ENCODE assay signal across 21 cellular contexts in the genomic region with DNA sequence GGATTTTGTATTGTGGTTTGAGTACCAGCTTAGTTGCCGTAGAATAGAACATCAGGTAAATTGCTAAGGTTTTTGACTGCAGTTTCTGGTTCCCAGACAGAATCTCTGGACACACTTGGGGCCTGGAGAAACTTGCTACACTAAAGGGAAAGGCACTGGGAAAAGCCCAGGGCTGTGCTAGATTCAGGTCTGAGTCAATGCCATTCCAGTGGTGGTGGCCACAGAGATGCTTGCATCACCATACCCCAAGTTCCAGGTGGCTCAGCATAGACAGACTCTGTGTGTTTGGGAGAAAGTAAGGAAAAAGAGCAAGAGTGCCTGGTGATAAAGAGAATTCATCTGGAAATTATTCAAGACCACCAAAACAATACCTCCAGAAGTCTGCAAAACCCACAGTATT.
DNase-seq lines count a peak whose midpoint lies in the region; ATAC-seq, FAIRE-seq and TF ChIP-seq lines count a peak whose summit lies in the region.
"Had no signal": no experiment of that assay in that cellular context is flagged by ENCODE, and none has a peak within 500 bp of the region (broad histone marks: within the 10 kb centered on the region; RNA-seq: fewer than 3 reads in every experiment).

No MANE protein-coding gene starts in this region.

- ATAC-seq in HG03342 (IDR thresholded peaks at IDR 0.05; ENCODE audit: unreplicated experiment) (no peak), GM18868 (IDR thresholded peaks at IDR 0.05; ENCODE audit: unreplicated experiment) (no peak)
- ATAC-seq: HepG2 had no signal

- intact Hi-C loops in mammary epithelial cell (cut with micrococcal nuclease) = no loop called here

- H3K36me3 ChIP-seq in mammary epithelial cell (ENCODE audit: insufficient read depth, low read length) (no peaks in the 10 kb centered on the region), right atrium auricular region (no peaks in the 10 kb centered on the region)
- H3K36me3 ChIP-seq: SJSA1 had no signal

- H3K4me3 ChIP-seq in mammary epithelial cell (replicated peaks in 1 of 3; ENCODE audit: insufficient read depth in 1 of 3, low read depth in 2 of 3, low read length in 3 of 3) (no peak overlapping the region), right atrium auricular region (no peak overlapping the region)
- H3K4me3 ChIP-seq: SJSA1 had no signal

- 100% methylated on average over 1 of the region's 1 CpG for WGBS in mammary epithelial cell (ENCODE audit: low coverage, missing lambda C conversion rate)

- H3K4me1 ChIP-seq in mammary epithelial cell (ENCODE audit: insufficient read depth, low read length) (peaks cover 27% of the 10 kb centered on the region), right atrium auricular region (no peaks in the 10 kb centered on the region)
- H3K4me1 ChIP-seq: Caco-2, SJSA1 had no signal

- H3K9ac ChIP-seq in mammary epithelial cell (ENCODE audit: insufficient read depth, low read length) = no peak overlapping the region
- H3K9ac ChIP-seq: KMS-11 had no signal

- H4K20me1 ChIP-seq in mammary epithelial cell (ENCODE audit: insufficient read depth, low read length) = no peaks in the 10 kb centered on the region

- H3K9me3 ChIP-seq in mammary epithelial cell (replicated peaks; ENCODE audit: insufficient read depth, low read length) = no peaks in the 10 kb centered on the region
- peaks cover 5 to 24% of the 10 kb centered on the region in 2 donors for H3K9me3 ChIP-seq in right atrium auricular region
- H3K9me3 ChIP-seq: Caco-2, SJSA1 had no signal

- H3K27ac ChIP-seq in mammary epithelial cell (ENCODE audit: insufficient read depth, low read depth, low read length) (peak overlapping the region; percentile 66), right atrium auricular region (no peak overlapping the region)
- H3K27ac ChIP-seq: KMS-11, SJSA1 had no signal

- no TSS peak for BruUV-seq in mammary epithelial cell (replicated peaks; lab: Mats Ljungman, UMichigan)

- dilution Hi-C loops in mammary epithelial cell (cut with HindIII; ENCODE audit: low sequenced_read_pairs) = no loop called here

- in situ Hi-C loops in mammary epithelial cell (cut with MboI; ENCODE audit: low sequenced_read_pairs in 2 of 2) = no loop called here

- DNase-seq in AG20443 (ENCODE audit: low spot score) (peak; percentile 23), LoVo (ENCODE audit: low spot score) (peak; percentile 14), mammary epithelial cell (peak; percentile 89), kidney tubule cell (ENCODE audit: low spot score) (peak; percentile 61), right atrium auricular region (ENCODE audit: low spot score) (no peak), RCC 7860 (ENCODE audit: low spot score) (no peak)
- DNase-seq: Caco-2; CD4-positive, CD25-positive, alpha-beta regulatory T cell; DMS53; MM.1S; NCI-H1092 treated with DMSO at 0.1 percent for 48 hours; NCI-H1694 treated with DMSO at 0.1 percent for 48 hours; NCI-H2107; NCI-H345; NCI-H69; SW 1271 had no signal

- H3K4me2 ChIP-seq in mammary epithelial cell (ENCODE audit: insufficient read depth, low read depth, low read length) = no peak overlapping the region
- H3K4me2 ChIP-seq: KMS-11 had no signal

- H3K27me3 ChIP-seq in mammary epithelial cell (ENCODE audit: insufficient read depth, low read length) (no peaks in the 10 kb centered on the region), right atrium auricular region (no peaks in the 10 kb centered on the region)
- H3K27me3 ChIP-seq: SJSA1 had no signal

- TF ChIP-seq CTCF in mammary epithelial cell (conservative IDR thresholded peaks at IDR 0.05 in 1 of 2, IDR thresholded peaks at IDR 0.05 in 1 of 2; ENCODE audit: extremely low read depth in 1 of 2, insufficient read depth in 1 of 2, low read depth in 1 of 2, low read length in 2 of 2) = no peak
- no peak for TF ChIP-seq CTCF in right atrium auricular region (IDR thresholded peaks at IDR 0.05)

- H3K79me2 ChIP-seq in mammary epithelial cell (ENCODE audit: insufficient read depth, low read length) = no peaks in the 10 kb centered on the region

- CTCF ChIA-PET in mammary epithelial cell (lab: Charles Lee; ENCODE audit: low non-redundant PET) = no interaction called here

- FAIRE-seq in RCC 7860 (lab: Jason Lieb, UNC) = no peak
- FAIRE-seq: HepG2 had no signal

- peak overlapping the region; percentile 66 for H2AFZ ChIP-seq in mammary epithelial cell (ENCODE audit: low read depth, low read length)

Comparison
In these comparisons a context has a peak if more than half of its experiments do, and no peak if none do; other contexts are left out.
1. DNase-seq: peak in AG20443 (single experiment), LoVo (single experiment), mammary epithelial cell (single experiment) and kidney tubule cell (single experiment); none in right atrium auricular region (single experiment) and RCC 7860 (single experiment).